ENCODE assay signal across 23 cellular contexts in genomic region chr16:3554351-3554928, GRCh38. TPM values are rescaled to one million over a fixed set of nuclear protein-coding genes. Genes with fewer than 3 reads are reported as not detected.
"Had no signal": no experiment of that assay in that cellular context is flagged by ENCODE, and none has a peak within 500 bp of the region (broad histone marks: within the 10 kb centered on the region; RNA-seq: fewer than 3 reads in every experiment).

No MANE protein-coding gene starts in this region.

- H3K9me3 Mint-ChIP-seq: activated T-cell treated with anti-CD3 and anti-CD28 coated beads, Interleukin-2, amount 50 U/mL, for 4 hours; naive thymus-derived CD8-positive, alpha-beta T cell had no signal

- H3K36me3 ChIP-seq: ascending aorta, neutrophil, pancreas, thoracic aorta had no signal

- H3K9me3 ChIP-seq: ascending aorta, neutrophil, pancreas, thoracic aorta, upper lobe of right lung had no signal

- H3K4me3 Mint-ChIP-seq: activated CD8-positive, alpha-beta T cell treated with anti-CD3 and anti-CD28 coated beads, Interleukin-2, amount 10 ng/mL, durations not matched to agents 7 days and 5 days; activated T-cell treated with anti-CD3 and anti-CD28 coated beads, Interleukin-2, amount 50 U/mL, for 4 hours; naive thymus-derived CD8-positive, alpha-beta T cell; stimulated activated naive B cell treated with anti-CD40 and anti-IgM and Interleukin-4, amounts not matched to agents 10 μg/mL and 1 μg/mL and 100 μg/mL, for 72 hours; T-helper 17 cell had no signal

- H3K27ac ChIP-seq: ascending aorta, neutrophil, pancreas, thoracic aorta, upper lobe of right lung had no signal

- H3K4me1 ChIP-seq: ascending aorta, pancreas, upper lobe of right lung had no signal

- H3K27ac Mint-ChIP-seq: stimulated activated naive B cell treated with anti-CD40 and anti-IgM and Interleukin-4, amounts not matched to agents 10 μg/mL and 1 μg/mL and 100 μg/mL, for 72 hours; T-helper 17 cell had no signal

- H3K27me3 ChIP-seq: ascending aorta, neutrophil, pancreas, upper lobe of right lung had no signal

- H3K27me3 Mint-ChIP-seq: naive thymus-derived CD8-positive, alpha-beta T cell; stimulated activated naive B cell treated with anti-CD40 and anti-IgM and Interleukin-4, amounts not matched to agents 10 μg/mL and 1 μg/mL and 100 μg/mL, for 72 hours; T-helper 17 cell had no signal

- H3K4me3 ChIP-seq: ascending aorta, pancreas, smooth muscle cell, thoracic aorta, upper lobe of right lung had no signal

- DNase-seq: activated CD4-positive, alpha-beta T cell treated with anti-CD3 and anti-CD28 coated beads for 48 hours; activated CD4-positive, CD25-positive, alpha-beta regulatory T cell; activated CD8-positive, alpha-beta T cell treated with anti-CD3 and anti-CD28 coated beads, Interleukin-2, amount 10 ng/mL, durations not matched to agents 7 days and 5 days; activated effector memory CD4-positive, alpha-beta T cell treated with anti-CD3 and anti-CD28 coated beads, Interleukin-2, amount 50 U/mL, for 16 hours; activated naive CD4-positive, alpha-beta T cell treated with anti-CD3 and anti-CD28 coated beads, Interleukin-2, amount 50 U/mL, for 16 hours; activated T-cell treated with anti-CD3 and anti-CD28 coated beads, Interleukin-2, amount 50 U/mL, for 4 hours; cerebellar nuclear complex; cortex of kidney; mesenchymal stem cell; naive thymus-derived CD8-positive, alpha-beta T cell; pancreas; stimulated activated CD4-positive, alpha-beta T cell treated with anti-CD3 and anti-CD28 coated beads, Interleukin-4, amount 100 ng/mL, for 4 hours; stimulated activated naive B cell treated with anti-CD40 and anti-IgM and Interleukin-4, amounts not matched to agents 10 μg/mL and 1 μg/mL and 100 μg/mL, for 72 hours; T-helper 17 cell; upper lobe of right lung had no signal

RNA-seq across cellular contexts. Expression of gene NLRC3, which starts 22.8 kb away (rescaled TPM):
- total RNA-seq: smooth muscle cell had no signal

RNA-seq across cellular contexts. Expression of gene C16orf90, which starts 59.2 kb away (rescaled TPM):
- total RNA-seq: activated CD8-positive, alpha-beta T cell treated with anti-CD3 and anti-CD28 coated beads, Interleukin-2, amount 10 ng/mL, durations not matched to agents 7 days and 5 days; activated T-cell treated with anti-CD3 and anti-CD28 coated beads, Interleukin-2, amount 50 U/mL, for 4 hours; ascending aorta; frontal cortex; liver; mucosa of gallbladder; naive thymus-derived CD8-positive, alpha-beta T cell; pancreas; sciatic nerve; smooth muscle cell; T-helper 17 cell; thoracic aorta; upper lobe of right lung had no signal
